In the genomic region with DNA sequence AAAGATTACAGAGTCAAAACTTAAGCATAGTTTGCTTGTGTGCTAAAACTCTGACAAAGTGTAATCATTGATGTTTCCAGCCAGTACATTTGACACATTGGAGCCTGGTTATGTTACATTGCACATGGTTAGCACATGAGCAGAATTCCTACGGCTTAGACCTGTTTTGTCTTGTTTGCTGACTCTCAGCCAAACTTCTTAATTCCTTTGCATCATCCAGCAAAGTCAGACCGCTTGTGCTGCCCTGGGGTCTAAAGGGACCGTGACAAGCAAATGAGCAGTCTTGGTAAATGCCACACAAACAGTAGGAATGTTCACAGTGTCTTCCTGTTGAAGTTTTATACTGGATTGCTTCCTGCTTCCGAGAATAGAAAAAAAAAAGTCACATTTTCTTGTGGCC, we compare ENCODE assay signal across 19 cellular contexts.
A peak's percentile ranks its signal among the peaks of the same experiment; 100 is the strongest.
DNase-seq lines count a peak whose midpoint lies in the region; ATAC-seq, FAIRE-seq and TF ChIP-seq lines count a peak whose summit lies in the region.
"Had no signal": no experiment of that assay in that cellular context is flagged by ENCODE, and none has a peak within 500 bp of the region (broad histone marks: within the 10 kb centered on the region; RNA-seq: fewer than 3 reads in every experiment).

No MANE protein-coding gene starts in this region.

- H3K27me3 ChIP-seq in RWPE2 (ENCODE audit: insufficient read depth, poor library complexity, severe bottlenecking) = no peaks in the 10 kb centered on the region
- H3K27me3 ChIP-seq: neural progenitor cell, vagina had no signal

- no peak for TF ChIP-seq CTCF in RWPE2 (IDR thresholded peaks at IDR 0.05; ENCODE audit: poor library complexity, severe bottlenecking)

- peak; percentile 81 for ATAC-seq in RWPE2 (ENCODE audit: low read depth)
- ATAC-seq: GM12878 had no signal

- DNase-seq in AG08395 (ENCODE audit: low spot score) = peak; percentile 26
- DNase-seq in RWPE2 (ENCODE audit: low spot score) = no peak
- peak; percentile 20 to 47 for DNase-seq in dermis microvascular lymphatic vessel endothelial cell (ENCODE audit: low read depth in 2 of 2)
- peak; percentile 21 for DNase-seq in left kidney (ENCODE audit: low read depth, low spot score)
- DNase-seq in NCI-H1694 (lab: John Stamatoyannopoulos, UW) = no peak
- DNase-seq in HuH-7.5 (ENCODE audit: low spot score) = no peak
- DNase-seq in SK-N-DZ (ENCODE audit: low spot score) = no peak
- no peak for DNase-seq in frontal cortex (ENCODE audit: low spot score in 2 of 2)
- DNase-seq: ACHN; activated B cell treated with CpG ODN at 0.5 μM for 24 hours; activated naive CD8-positive, alpha-beta T cell treated with anti-CD3 and anti-CD28 coated beads for 36 hours; COR-L47; NCI-H1930; retina; SHP77; T-helper 2 cell had no signal

- H3K9me3 ChIP-seq in RWPE2 (ENCODE audit: severe bottlenecking) = no peaks in the 10 kb centered on the region
- H3K9me3 ChIP-seq: vagina had no signal

- H3K4me1 ChIP-seq in RWPE2 (ENCODE audit: insufficient read depth, poor library complexity, severe bottlenecking) = peaks cover 7% of the 10 kb centered on the region
- H3K4me1 ChIP-seq: vagina had no signal

- H3K4me3 ChIP-seq in RWPE2 (ENCODE audit: severe bottlenecking) = no peak overlapping the region
- H3K4me3 ChIP-seq: GM12878, neural progenitor cell, vagina had no signal

- peaks cover 73% of the 10 kb centered on the region for H3K36me3 ChIP-seq in RWPE2 (ENCODE audit: low read depth)
- H3K36me3 ChIP-seq: neural progenitor cell had no signal

- H3K27ac ChIP-seq in RWPE2 (ENCODE audit: poor library complexity, severe bottlenecking) = peak overlapping the region; percentile 31
- H3K27ac ChIP-seq: neural progenitor cell, vagina had no signal

- no peak for FAIRE-seq in frontal cortex (lab: Jason Lieb, UNC)
- FAIRE-seq: GM12878 had no signal

Comparison
In these comparisons a context has a peak if more than half of its experiments do, and no peak if none do; other contexts are left out.
1. DNase-seq: peak in AG08395 (single experiment), dermis microvascular lymphatic vessel endothelial cell (2 of 2) and left kidney (single experiment); none in RWPE2 (single experiment), NCI-H1694 (single experiment), HuH-7.5 (single experiment), SK-N-DZ (single experiment) and frontal cortex (0 of 2).